11 cellular contexts compared by ENCODE assay signal in genomic region chr4:38387348-38387747, GRCh38.
A peak's percentile ranks its signal among the peaks of the same experiment; 100 is the strongest.
DNase-seq lines count a peak whose midpoint lies in the region; ATAC-seq and TF ChIP-seq lines count a peak whose summit lies in the region.
"Had no signal": no experiment of that assay in that cellular context is flagged by ENCODE, and none has a peak within 500 bp of the region (broad histone marks: within the 10 kb centered on the region; RNA-seq: fewer than 3 reads in every experiment).

No MANE protein-coding gene starts in this region.

- H3K4me1 ChIP-seq in HEK293 (ENCODE audit: control insufficient read depth, insufficient read depth, low read length) (0 out of 2 replicates have a peak, but pooled peaks cover 3% of the 10 kb centered on the region), RWPE2 (ENCODE audit: insufficient read depth, poor library complexity, severe bottlenecking) (peaks cover 15% of the 10 kb centered on the region)

- H3K27ac Mint-ChIP-seq in immature natural killer cell, result no peak overlapping the region
- H3K27ac Mint-ChIP-seq: CD4-positive, CD25-positive, alpha-beta regulatory T cell had no signal

- no peaks in the 10 kb centered on the region for H3K9me3 ChIP-seq in HEK293 (ENCODE audit: control insufficient read depth, insufficient read depth, low read depth, low read length)
- no peaks in the 10 kb centered on the region for H3K9me3 ChIP-seq in RWPE2 (ENCODE audit: severe bottlenecking)

- H3K4me3 Mint-ChIP-seq in immature natural killer cell, result no peak overlapping the region
- H3K4me3 Mint-ChIP-seq: CD4-positive, CD25-positive, alpha-beta regulatory T cell had no signal

- CTCF ChIA-PET in HEK293 (lab: Yijun Ruan, JAX), result interaction anchor here (1.1 kb wide), 1 partner anchor 68 kb away, joined by 3 read pairs; no protein-coding TSS in a partner anchor

- no peak for TF ChIP-seq CTCF in HEK293 (tag by site-specific recombination; IDR thresholded peaks at IDR 0.05)
- TF ChIP-seq CTCF in RWPE2 (IDR thresholded peaks at IDR 0.05; ENCODE audit: poor library complexity, severe bottlenecking), result no peak
- TF ChIP-seq CTCF in fibroblast of villous mesenchyme (IDR thresholded peaks at IDR 0.05; ENCODE audit: insufficient read depth, low read depth, low read length), result no peak

- POLR2A ChIA-PET in HEK293 (lab: Yijun Ruan, JAX), result no interaction called here

- no peaks in the 10 kb centered on the region for H3K36me3 ChIP-seq in HEK293 (ENCODE audit: control insufficient read depth in 2 of 2, insufficient read depth in 1 of 2, low read length in 2 of 2)
- H3K36me3 ChIP-seq in RWPE2 (ENCODE audit: low read depth), result no peaks in the 10 kb centered on the region

- H3K36me3 Mint-ChIP-seq in immature natural killer cell, result peaks cover 11 to 13% (median 12%) of the 10 kb centered on the region in 3 donors

- intact Hi-C loops in sciatic nerve (cut with DNase I), result no loop called here

- H3K27me3 ChIP-seq in RWPE2 (ENCODE audit: insufficient read depth, poor library complexity, severe bottlenecking), result no peaks in the 10 kb centered on the region

- peaks cover 5 to 14% (median 6%) of the 10 kb centered on the region in 6 donors for H3K9me3 Mint-ChIP-seq in immature natural killer cell

- H3K4me3 ChIP-seq in HEK293 (ENCODE audit: low read depth, low read length), result no peak overlapping the region
- H3K4me3 ChIP-seq in RWPE2 (ENCODE audit: severe bottlenecking), result no peak overlapping the region
- no peak overlapping the region for H3K4me3 ChIP-seq in fibroblast of villous mesenchyme (ENCODE audit: low read depth, low read length)

- H3K27ac ChIP-seq in HEK293 (ENCODE audit: extremely low read depth, low read depth, low read length) (no peak overlapping the region), RWPE2 (ENCODE audit: poor library complexity, severe bottlenecking) (no peak overlapping the region)

- no peaks in the 10 kb centered on the region for H3K4me1 Mint-ChIP-seq in immature natural killer cell

- DNase-seq in RWPE2 (ENCODE audit: low spot score) (no peak), fibroblast of villous mesenchyme (ENCODE audit: low read depth) (peak; percentile 60), sciatic nerve (ENCODE audit: low spot score) (peak; percentile 86), putamen (ENCODE audit: low spot score) (no peak), immature natural killer cell (no peak)
- DNase-seq: CD4-positive, CD25-positive, alpha-beta regulatory T cell; H7; naive thymus-derived CD4-positive, alpha-beta T cell had no signal

- H3K27me3 Mint-ChIP-seq in immature natural killer cell (ENCODE audit: low read depth in 3 of 3), result peaks cover 0 to 5% (median 2%) of the 10 kb centered on the region in 3 donors

- ATAC-seq in RWPE2 (ENCODE audit: low read depth), result peak; percentile 42; the same call in 1 of the 3 replicates
- ATAC-seq in sciatic nerve, result peak; percentile 84
- no peak for ATAC-seq in HG02938 (IDR thresholded peaks at IDR 0.05; ENCODE audit: unreplicated experiment)
- no peak for ATAC-seq in HG03457 (IDR thresholded peaks at IDR 0.05; ENCODE audit: unreplicated experiment)
- ATAC-seq: naive thymus-derived CD4-positive, alpha-beta T cell had no signal

TF ChIP-seq in HEK293, 187 proteins besides CTCF, POLR2A, EP300 and RAD21:
- TF ChIP-seq EGR2 (tag by site-specific recombination; IDR thresholded peaks at IDR 0.05; ENCODE audit: low read depth), result 0 out of 2 replicates have a peak, but pooled peaks have one; percentile 13
- no peak for TF ChIP-seq SALL2 (tag by site-specific recombination; IDR thresholded peaks at IDR 0.05; ENCODE audit: borderline replicate concordance)
- no peak for TF ChIP-seq ZNF433 (tag by site-specific recombination; IDR thresholded peaks at IDR 0.05; ENCODE audit: low read depth)
- TF ChIP-seq ZNF585B (tag by site-specific recombination; IDR thresholded peaks at IDR 0.05), result no peak
- no peak for TF ChIP-seq ZXDB (tag by site-specific recombination; IDR thresholded peaks at IDR 0.05)
- no peak for TF ChIP-seq ZNF843 (tag by site-specific recombination; IDR thresholded peaks at IDR 0.05)
- TF ChIP-seq, protein P1, sequence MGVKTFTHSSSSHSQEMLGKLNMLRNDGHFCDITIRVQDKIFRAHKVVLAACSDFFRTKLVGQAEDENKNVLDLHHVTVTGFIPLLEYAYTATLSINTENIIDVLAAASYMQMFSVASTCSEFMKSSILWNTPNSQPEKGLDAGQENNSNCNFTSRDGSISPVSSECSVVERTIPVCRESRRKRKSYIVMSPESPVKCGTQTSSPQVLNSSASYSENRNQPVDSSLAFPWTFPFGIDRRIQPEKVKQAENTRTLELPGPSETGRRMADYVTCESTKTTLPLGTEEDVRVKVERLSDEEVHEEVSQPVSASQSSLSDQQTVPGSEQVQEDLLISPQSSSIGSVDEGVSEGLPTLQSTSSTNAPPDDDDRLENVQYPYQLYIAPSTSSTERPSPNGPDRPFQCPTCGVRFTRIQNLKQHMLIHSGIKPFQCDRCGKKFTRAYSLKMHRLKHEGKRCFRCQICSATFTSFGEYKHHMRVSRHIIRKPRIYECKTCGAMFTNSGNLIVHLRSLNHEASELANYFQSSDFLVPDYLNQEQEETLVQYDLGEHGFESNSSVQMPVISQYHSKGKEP (tag by site-specific recombination; IDR thresholded peaks at IDR 0.05), result no peak
- TF ChIP-seq ZNF530 (tag by site-specific recombination; IDR thresholded peaks at IDR 0.05; ENCODE audit: low read depth), result no peak
- TF ChIP-seq, protein P2, sequence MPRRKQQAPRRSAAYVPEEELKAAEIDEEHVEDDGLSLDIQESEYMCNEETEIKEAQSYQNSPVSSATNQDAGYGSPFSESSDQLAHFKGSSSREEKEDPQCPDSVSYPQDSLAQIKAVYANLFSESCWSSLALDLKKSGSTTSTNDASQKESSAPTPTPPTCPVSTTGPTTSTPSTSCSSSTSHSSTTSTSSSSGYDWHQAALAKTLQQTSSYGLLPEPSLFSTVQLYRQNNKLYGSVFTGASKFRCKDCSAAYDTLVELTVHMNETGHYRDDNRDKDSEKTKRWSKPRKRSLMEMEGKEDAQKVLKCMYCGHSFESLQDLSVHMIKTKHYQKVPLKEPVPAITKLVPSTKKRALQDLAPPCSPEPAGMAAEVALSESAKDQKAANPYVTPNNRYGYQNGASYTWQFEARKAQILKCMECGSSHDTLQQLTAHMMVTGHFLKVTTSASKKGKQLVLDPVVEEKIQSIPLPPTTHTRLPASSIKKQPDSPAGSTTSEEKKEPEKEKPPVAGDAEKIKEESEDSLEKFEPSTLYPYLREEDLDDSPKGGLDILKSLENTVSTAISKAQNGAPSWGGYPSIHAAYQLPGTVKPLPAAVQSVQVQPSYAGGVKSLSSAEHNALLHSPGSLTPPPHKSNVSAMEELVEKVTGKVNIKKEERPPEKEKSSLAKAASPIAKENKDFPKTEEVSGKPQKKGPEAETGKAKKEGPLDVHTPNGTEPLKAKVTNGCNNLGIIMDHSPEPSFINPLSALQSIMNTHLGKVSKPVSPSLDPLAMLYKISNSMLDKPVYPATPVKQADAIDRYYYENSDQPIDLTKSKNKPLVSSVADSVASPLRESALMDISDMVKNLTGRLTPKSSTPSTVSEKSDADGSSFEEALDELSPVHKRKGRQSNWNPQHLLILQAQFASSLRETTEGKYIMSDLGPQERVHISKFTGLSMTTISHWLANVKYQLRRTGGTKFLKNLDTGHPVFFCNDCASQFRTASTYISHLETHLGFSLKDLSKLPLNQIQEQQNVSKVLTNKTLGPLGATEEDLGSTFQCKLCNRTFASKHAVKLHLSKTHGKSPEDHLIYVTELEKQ (tag by site-specific recombination; IDR thresholded peaks at IDR 0.05; ENCODE audit: borderline replicate concordance), result no peak
- no peak for TF ChIP-seq SETDB1 (IDR thresholded peaks at IDR 0.05; ENCODE audit: insufficient read length, low read length)
- peak; percentile 23; the same call in 1 of the 2 replicates for TF ChIP-seq ZFHX2 (tag by site-specific recombination; conservative IDR thresholded peaks at IDR 0.05)
- TF ChIP-seq KLF17 (tag by site-specific recombination; IDR thresholded peaks at IDR 0.05), result no peak
- TF ChIP-seq, protein P3, sequence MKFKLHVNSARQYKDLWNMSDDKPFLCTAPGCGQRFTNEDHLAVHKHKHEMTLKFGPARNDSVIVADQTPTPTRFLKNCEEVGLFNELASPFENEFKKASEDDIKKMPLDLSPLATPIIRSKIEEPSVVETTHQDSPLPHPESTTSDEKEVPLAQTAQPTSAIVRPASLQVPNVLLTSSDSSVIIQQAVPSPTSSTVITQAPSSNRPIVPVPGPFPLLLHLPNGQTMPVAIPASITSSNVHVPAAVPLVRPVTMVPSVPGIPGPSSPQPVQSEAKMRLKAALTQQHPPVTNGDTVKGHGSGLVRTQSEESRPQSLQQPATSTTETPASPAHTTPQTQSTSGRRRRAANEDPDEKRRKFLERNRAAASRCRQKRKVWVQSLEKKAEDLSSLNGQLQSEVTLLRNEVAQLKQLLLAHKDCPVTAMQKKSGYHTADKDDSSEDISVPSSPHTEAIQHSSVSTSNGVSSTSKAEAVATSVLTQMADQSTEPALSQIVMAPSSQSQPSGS (tag by site-specific recombination; IDR thresholded peaks at IDR 0.05; ENCODE audit: low read depth), result no peak
- TF ChIP-seq PRDM1 (tag by site-specific recombination; IDR thresholded peaks at IDR 0.05), result no peak
- TF ChIP-seq ZNF248 (tag by site-specific recombination; IDR thresholded peaks at IDR 0.05), result no peak
- TF ChIP-seq ZNF239 (tag by site-specific recombination; IDR thresholded peaks at IDR 0.05), result no peak
- no peak for TF ChIP-seq ZSCAN16 (tag by site-specific recombination; IDR thresholded peaks at IDR 0.05)
- TF ChIP-seq BCL11B (tag by site-specific recombination; IDR thresholded peaks at IDR 0.05; ENCODE audit: low read depth), result no peak
TF ChIP-seq in HEK293: peak in this region for 2.

Comparison
In these comparisons a context has a peak if more than half of its experiments do, and no peak if none do; other contexts are left out.
1. ATAC-seq: peak in RWPE2 (single experiment) and sciatic nerve (single experiment); none in HG02938 (single experiment) and HG03457 (single experiment).
2. DNase-seq: peak in fibroblast of villous mesenchyme (single experiment) and sciatic nerve (single experiment); none in RWPE2 (single experiment), putamen (single experiment) and immature natural killer cell (0 of 3).